ENCODE assay signal across 21 cellular contexts in the genomic region with DNA sequence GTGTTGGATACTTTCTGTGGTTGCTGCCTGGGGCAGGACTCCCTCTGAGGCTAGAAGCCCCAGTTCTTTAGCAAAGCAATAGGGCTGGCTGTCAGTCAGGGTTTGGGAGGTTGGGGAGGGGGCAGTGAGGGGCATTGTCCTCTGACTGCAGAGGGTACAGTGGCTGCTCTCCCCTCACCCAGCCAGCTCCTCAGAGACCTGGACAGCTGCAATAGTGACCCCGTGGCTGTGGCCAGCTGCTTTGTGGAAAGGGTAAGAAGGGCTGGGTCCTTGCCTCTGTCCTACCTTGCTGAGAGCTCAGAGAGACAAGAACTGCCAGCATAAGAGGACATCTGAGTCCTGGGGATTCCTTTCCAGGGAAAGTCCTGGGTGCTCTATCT. TPM values are rescaled to one million over a fixed set of nuclear protein-coding genes. Genes with fewer than 3 reads are reported as not detected.
A peak's percentile ranks its signal among the peaks of the same experiment; 100 is the strongest.
DNase-seq lines count a peak whose midpoint lies in the region; TF ChIP-seq lines count a peak whose summit lies in the region.
"Had no signal": no experiment of that assay in that cellular context is flagged by ENCODE, and none has a peak within 500 bp of the region (broad histone marks: within the 10 kb centered on the region; RNA-seq: fewer than 3 reads in every experiment).

No MANE protein-coding gene starts in this region.

- H3K36me3 ChIP-seq in ascending aorta (peaks cover 43 to 52% of the 10 kb centered on the region in 2 donors), tibial artery (peaks cover 54 to 66% (median 66%) of the 10 kb centered on the region in 3 donors)

- H3K9me3 Mint-ChIP-seq in activated T-cell treated with anti-CD3 and anti-CD28 coated beads, Interleukin-2, amount 50 U/mL, for 24 hours = no peaks in the 10 kb centered on the region
- no peaks in the 10 kb centered on the region for H3K9me3 Mint-ChIP-seq in mesothelial cell of epicardium
- H3K9me3 Mint-ChIP-seq: nephron progenitor cell had no signal

- H3K27ac Mint-ChIP-seq in activated T-cell treated with anti-CD3 and anti-CD28 coated beads, Interleukin-2, amount 50 U/mL, for 24 hours = peak overlapping the region; percentile 50
- peak overlapping the region; percentile 59 for H3K27ac Mint-ChIP-seq in mesothelial cell of epicardium
- H3K27ac Mint-ChIP-seq: nephron progenitor cell had no signal

- intact Hi-C loops in ascending aorta (cut with DNase I) = no loop called here
- intact Hi-C loops in tibial artery (cut with DNase I; ENCODE audit: low total_unique reads) = no loop called here

- no peak overlapping the region for H3K4me3 ChIP-seq in ascending aorta
- no peak overlapping the region for H3K4me3 ChIP-seq in tibial artery
- H3K4me3 ChIP-seq: SJSA1 had no signal

- H3K4me1 ChIP-seq in ascending aorta (peaks cover 11 to 29% of the 10 kb centered on the region in 2 donors), tibial artery (peaks cover 3 to 65% (median 55%) of the 10 kb centered on the region in 4 donors)

- DNase-seq in activated T-cell treated with anti-CD3 and anti-CD28 coated beads, Interleukin-2, amount 50 U/mL, for 24 hours = no peak
- DNase-seq in activated T-cell treated with anti-CD3 and anti-CD28 coated beads, Interleukin-2, amount 50 U/mL, for 48 hours = no peak
- DNase-seq in ascending aorta (ENCODE audit: low spot score in 2 of 2) = no peak
- no peak for DNase-seq in mesothelial cell of epicardium (ENCODE audit: low spot score in 2 of 2, unreplicated experiment in 2 of 2)
- peak in 1 of 2 donors; percentile 34 for DNase-seq in tibial artery
- no peak for DNase-seq in NCI-H82 treated with DMSO at 0.1 percent for 48 hours (lab: John Stamatoyannopoulos, UW; ENCODE audit: unreplicated experiment)
- no peak for DNase-seq in SK-N-DZ (ENCODE audit: low spot score)
- DNase-seq in NCI-H1105 treated with DMSO at 0.1 percent for 48 hours (lab: John Stamatoyannopoulos, UW) = no peak
- DNase-seq: activated CD4-positive, CD25-positive, alpha-beta regulatory T cell; activated CD8-positive, alpha-beta memory T cell treated with anti-CD3 and anti-CD28 coated beads, Interleukin-2, amount 50 U/mL, for 4 hours; activated naive CD4-positive, alpha-beta T cell; DMS53; foreskin fibroblast; H7; kidney glomerular epithelial cell; mesendoderm; NCI-H1436; nephron progenitor cell; OCI-M1; stimulated activated CD4-positive, alpha-beta T cell treated with anti-CD3 and anti-CD28 coated beads, Interleukin-4, amount 100 ng/mL, for 4 hours had no signal

- H3K36me3 Mint-ChIP-seq in activated T-cell treated with anti-CD3 and anti-CD28 coated beads, Interleukin-2, amount 50 U/mL, for 24 hours (ENCODE audit: low read depth) = no peaks in the 10 kb centered on the region
- peaks cover 25% of the 10 kb centered on the region for H3K36me3 Mint-ChIP-seq in mesothelial cell of epicardium

- H3K4me1 Mint-ChIP-seq in activated T-cell treated with anti-CD3 and anti-CD28 coated beads, Interleukin-2, amount 50 U/mL, for 24 hours (ENCODE audit: low read depth) = peaks cover 49% of the 10 kb centered on the region
- H3K4me1 Mint-ChIP-seq in mesothelial cell of epicardium = peaks cover 20% of the 10 kb centered on the region

- TF ChIP-seq CTCF in ascending aorta (IDR thresholded peaks at IDR 0.05) (no peak), mesothelial cell of epicardium (IDR thresholded peaks at IDR 0.05; ENCODE audit: unreplicated experiment) (no peak), tibial artery (IDR thresholded peaks at IDR 0.05) (no peak)

- no peak overlapping the region for H3K4me3 Mint-ChIP-seq in activated T-cell treated with anti-CD3 and anti-CD28 coated beads, Interleukin-2, amount 50 U/mL, for 24 hours
- H3K4me3 Mint-ChIP-seq in mesothelial cell of epicardium = no peak overlapping the region
- H3K4me3 Mint-ChIP-seq: nephron progenitor cell had no signal

- no peaks in the 10 kb centered on the region for H3K27me3 Mint-ChIP-seq in activated T-cell treated with anti-CD3 and anti-CD28 coated beads, Interleukin-2, amount 50 U/mL, for 24 hours
- no peaks in the 10 kb centered on the region for H3K27me3 Mint-ChIP-seq in mesothelial cell of epicardium (ENCODE audit: low read depth)

- H3K27ac ChIP-seq in ascending aorta = peak overlapping the region; percentile 2 to 46
- H3K27ac ChIP-seq in tibial artery = peak overlapping the region; percentile 24 to 35
- H3K27ac ChIP-seq: SJSA1 had no signal

- H3K9me3 ChIP-seq in ascending aorta (no peaks in the 10 kb centered on the region), tibial artery (no peaks in the 10 kb centered on the region)
- H3K9me3 ChIP-seq: SJSA1 had no signal

- no peaks in the 10 kb centered on the region for H3K27me3 ChIP-seq in ascending aorta
- no peaks in the 10 kb centered on the region for H3K27me3 ChIP-seq in tibial artery
- H3K27me3 ChIP-seq: SJSA1 had no signal

RNA-seq across cellular contexts. Expression of a gene that starts 25.8 kb away (rescaled TPM):
- total RNA-seq in ascending aorta (134 TPM), mesothelial cell of epicardium (141 to 142 TPM (median 142 TPM) in 3 replicates)
- 10.4 and 13.9 TPM in 2 replicates for polyA plus RNA-seq in SK-N-DZ (2014; cell fraction: cytosol; rRNA removed)
- polyA plus RNA-seq in SK-N-DZ (2014; cell fraction: nucleus; rRNA removed) = 24.4 TPM in 2 replicates
